In genomic region chr15:78243076-78243475, GRCh38 we compare ENCODE assay signal across 1 cellular context.
TF ChIP-seq lines count a peak whose summit lies in the region.

No MANE protein-coding gene starts in this region.

TF ChIP-seq in WTC11, 78 proteins besides CTCF, POLR2A, EP300 and RAD21:
- TF ChIP-seq GTF2I (CRISPR knock-in tag; conservative IDR thresholded peaks at IDR 0.05) (no peak), CDX4 (CRISPR knock-in tag; IDR thresholded peaks at IDR 0.05; ENCODE audit: borderline replicate concordance) (no peak)
TF ChIP-seq in WTC11: peak in this region for 0.
